Comparison of ENCODE assay signal across 1 cellular context in genomic region chr19:46416077-46416709, GRCh38.
A peak's percentile ranks its signal among the peaks of the same experiment; 100 is the strongest.
TF ChIP-seq lines count a peak whose summit lies in the region.

No MANE protein-coding gene starts in this region.

TF ChIP-seq in HEK293, 187 proteins besides CTCF, POLR2A, EP300 and RAD21 (continued from another document):
- TF ChIP-seq ZNF449 (tag by site-specific recombination; IDR thresholded peaks at IDR 0.05) (peak; percentile 96), KLF1 (tag by site-specific recombination; IDR thresholded peaks at IDR 0.05) (peak; percentile 67), KLF7 (tag by site-specific recombination; IDR thresholded peaks at IDR 0.05; ENCODE audit: borderline replicate concordance) (0 out of 2 replicates have a peak, but pooled peaks have one; percentile 26), EGR2 (tag by site-specific recombination; IDR thresholded peaks at IDR 0.05; ENCODE audit: low read depth) (peak; percentile 93), SCRT1 (tag by site-specific recombination; IDR thresholded peaks at IDR 0.05; ENCODE audit: borderline replicate concordance) (no peak), ZBTB17 (tag by site-specific recombination; IDR thresholded peaks at IDR 0.05) (peak; percentile 92), ZNF701 (tag by site-specific recombination; IDR thresholded peaks at IDR 0.05) (no peak), ZNF488 (tag by site-specific recombination; IDR thresholded peaks at IDR 0.05) (no peak), ZFP69B (tag by site-specific recombination; IDR thresholded peaks at IDR 0.05) (no peak), ZNF660 (tag by site-specific recombination; IDR thresholded peaks at IDR 0.05) (peak; percentile 71; the same call in 1 of the 2 replicates), ZNF692 (tag by site-specific recombination; IDR thresholded peaks at IDR 0.05) (0 out of 2 replicates have a peak, but pooled peaks have one; percentile 23), ZNF133 (tag by site-specific recombination; IDR thresholded peaks at IDR 0.05) (no peak), ZNF404 (tag by site-specific recombination; IDR thresholded peaks at IDR 0.05) (no peak), PRDM1 (tag by site-specific recombination; IDR thresholded peaks at IDR 0.05) (no peak), ZFHX2 (tag by site-specific recombination; conservative IDR thresholded peaks at IDR 0.05) (peak; percentile 94), BCL11A (tag by site-specific recombination; IDR thresholded peaks at IDR 0.05; ENCODE audit: low read depth) (no peak), TSHZ1 (tag by site-specific recombination; IDR thresholded peaks at IDR 0.05; ENCODE audit: borderline replicate concordance) (no peak), ATF2 (tag by site-specific recombination; IDR thresholded peaks at IDR 0.05; ENCODE audit: low read depth) (no peak), ZNF37A (tag by site-specific recombination; IDR thresholded peaks at IDR 0.05) (no peak), ZNF639 (tag by site-specific recombination; IDR thresholded peaks at IDR 0.05) (no peak), OSR2 (tag by site-specific recombination; IDR thresholded peaks at IDR 0.05) (0 out of 2 replicates have a peak, but pooled peaks have one; percentile 18), ZBTB20 (tag by site-specific recombination; IDR thresholded peaks at IDR 0.05) (no peak), PRDM10 (tag by site-specific recombination; IDR thresholded peaks at IDR 0.05) (peak; percentile 86), ZNF473 (tag by site-specific recombination; IDR thresholded peaks at IDR 0.05) (no peak), ZBTB26 (tag by site-specific recombination; optimal IDR thresholded peaks at IDR 0.05) (peak; percentile 69), KLF9 (tag by site-specific recombination; IDR thresholded peaks at IDR 0.05; ENCODE audit: low read depth) (peak; percentile 88), ZXDB (tag by site-specific recombination; IDR thresholded peaks at IDR 0.05) (peak; percentile 30; the same call in 1 of the 2 replicates), ZNF654 (tag by site-specific recombination; IDR thresholded peaks at IDR 0.05; ENCODE audit: low read depth) (no peak), ZNF394 (tag by site-specific recombination; IDR thresholded peaks at IDR 0.05; ENCODE audit: borderline replicate concordance) (0 out of 2 replicates have a peak, but pooled peaks have one; percentile 4), SP3 (tag by site-specific recombination; IDR thresholded peaks at IDR 0.05) (peak; percentile 83), REPIN1 (tag by site-specific recombination; IDR thresholded peaks at IDR 0.05; ENCODE audit: low read depth) (no peak), ZFP37 (tag by site-specific recombination; IDR thresholded peaks at IDR 0.05) (0 out of 2 replicates have a peak, but pooled peaks have one; percentile 45), ZNF146 (tag by site-specific recombination; IDR thresholded peaks at IDR 0.05) (no peak), ZNF366 (tag by site-specific recombination; conservative IDR thresholded peaks at IDR 0.05) (peak; percentile 66), ZIC2 (tag by site-specific recombination; IDR thresholded peaks at IDR 0.05) (peak; percentile 23; the same call in 1 of the 2 replicates), ZNF704 (tag by site-specific recombination; IDR thresholded peaks at IDR 0.05) (no peak), ZNF777 (tag by site-specific recombination; IDR thresholded peaks at IDR 0.05; ENCODE audit: borderline replicate concordance) (peak; percentile 31; the same call in 1 of the 2 replicates), ZNF843 (tag by site-specific recombination; IDR thresholded peaks at IDR 0.05) (peak; percentile 34; the same call in 1 of the 2 replicates), IKZF3 (tag by site-specific recombination; IDR thresholded peaks at IDR 0.05) (0 out of 2 replicates have a peak, but pooled peaks have one; percentile 54), SP2 (tag by site-specific recombination; IDR thresholded peaks at IDR 0.05) (peak; percentile 59), ZNF521 (tag by site-specific recombination; IDR thresholded peaks at IDR 0.05) (no peak), ZNF274 (IDR thresholded peaks at IDR 0.05; ENCODE audit: low read length) (no peak), ZNF274 (tag by site-specific recombination; IDR thresholded peaks at IDR 0.05; ENCODE audit: borderline replicate concordance) (no peak), GLIS1 (tag by site-specific recombination; IDR thresholded peaks at IDR 0.05) (peak; percentile 82), GLI2 (tag by site-specific recombination; IDR thresholded peaks at IDR 0.05; ENCODE audit: borderline replicate concordance, low read depth) (no peak), GLIS2 (tag by site-specific recombination; IDR thresholded peaks at IDR 0.05) (peak; percentile 63), ZNF707 (tag by site-specific recombination; IDR thresholded peaks at IDR 0.05) (no peak), KLF10 (tag by site-specific recombination; IDR thresholded peaks at IDR 0.05) (peak; percentile 54), SP7 (tag by site-specific recombination; IDR thresholded peaks at IDR 0.05) (peak; percentile 45; the same call in 1 of the 2 replicates), ZNF239 (tag by site-specific recombination; IDR thresholded peaks at IDR 0.05) (no peak), ZNF114 (tag by site-specific recombination; IDR thresholded peaks at IDR 0.05) (no peak), ZNF510 (tag by site-specific recombination; IDR thresholded peaks at IDR 0.05; ENCODE audit: insufficient replicate concordance) (no peak), ZNF623 (tag by site-specific recombination; IDR thresholded peaks at IDR 0.05) (no peak), ZNF292 (tag by site-specific recombination; IDR thresholded peaks at IDR 0.05; ENCODE audit: borderline replicate concordance, low read depth) (no peak)
